In genomic region chr19:10191347-10191746, GRCh38 we compare ENCODE assay signal across 12 cellular contexts. TPM values are rescaled to one million over a fixed set of nuclear protein-coding genes. Genes with fewer than 3 reads are reported as not detected.
DNase-seq lines count a peak whose midpoint lies in the region; ATAC-seq, FAIRE-seq and TF ChIP-seq lines count a peak whose summit lies in the region.
"Had no signal": no experiment of that assay in that cellular context is flagged by ENCODE, and none has a peak within 500 bp of the region (broad histone marks: within the 10 kb centered on the region; RNA-seq: fewer than 3 reads in every experiment).

No MANE protein-coding gene starts in this region.

- peaks cover 40% of the 10 kb centered on the region for H3K36me3 Mint-ChIP-seq in CD8-positive, alpha-beta T cell

- no peak overlapping the region; the same call in 1 of the 2 replicates for H3K9ac ChIP-seq in GM23248
- H3K9ac ChIP-seq in kidney (ENCODE audit: low read length in 2 of 2) = no peak overlapping the region

- peaks cover 81% of the 10 kb centered on the region for H3K79me2 ChIP-seq in GM23248 (ENCODE audit: insufficient read depth)

- CTCF ChIA-PET in CD8-positive, alpha-beta T cell (lab: Charles Lee) = interaction anchor here (0.7 to 1.6 kb wide), 3 partner anchors 11 to 152 kb away, joined by 3 to 4 read pairs (median 4); no protein-coding TSS in a partner anchor

- H3K27me3 ChIP-seq in GM23248 (replicated peaks; ENCODE audit: insufficient read depth) (no peaks in the 10 kb centered on the region), adrenal gland (no peaks in the 10 kb centered on the region)
- H3K27me3 ChIP-seq in CD8-positive, alpha-beta T cell (ENCODE audit: insufficient read depth, low read length) = no peaks in the 10 kb centered on the region

- 3 to 5% methylated on average over 2 of the region's 2 CpGs for WGBS in GM23248 (ENCODE audit: low coverage in 1 of 2, low lambda C conversion rate in 2 of 2, missing lambda C conversion rate in 2 of 2), 2 experiments
- WGBS in adrenal gland, 4 donors = 41 to 82% (median 73%) methylated on average over 2 of the region's 2 CpGs

- no peak for ATAC-seq in CD8-positive, alpha-beta T cell
- no peak for ATAC-seq in GM19023 (IDR thresholded peaks at IDR 0.05; ENCODE audit: unreplicated experiment)

- no peaks in the 10 kb centered on the region for H4K20me1 ChIP-seq in GM23248 (ENCODE audit: insufficient read depth)

- H3K27ac Mint-ChIP-seq in CD8-positive, alpha-beta T cell = no peak overlapping the region

- no peaks in the 10 kb centered on the region for H3K36me3 ChIP-seq in GM23248 (ENCODE audit: low read depth)
- H3K36me3 ChIP-seq in adrenal gland (replicated peaks in 1 of 2) = peaks cover 0 to 2% of the 10 kb centered on the region in 2 donors
- no peaks in the 10 kb centered on the region for H3K36me3 ChIP-seq in kidney (ENCODE audit: control insufficient read depth in 1 of 2, insufficient read depth in 2 of 2, low read length in 2 of 2)
- H3K36me3 ChIP-seq in CD8-positive, alpha-beta T cell (ENCODE audit: insufficient read depth, low read length) = peaks cover 1% of the 10 kb centered on the region

- H3F3A ChIP-seq in GM23248 (ENCODE audit: insufficient read depth) = peaks cover 38% of the 10 kb centered on the region

- peaks cover 48% of the 10 kb centered on the region for H3K4me1 Mint-ChIP-seq in CD8-positive, alpha-beta T cell (ENCODE audit: low read depth)

- FAIRE-seq in kidney (lab: Jason Lieb, UNC) = no peak
- FAIRE-seq: D721Med had no signal

- H3K4me2 ChIP-seq in GM23248 (ENCODE audit: unreplicated experiment) = no peak overlapping the region

- H3K4me3 Mint-ChIP-seq in CD8-positive, alpha-beta T cell = no peak overlapping the region

- H3K9me3 Mint-ChIP-seq in CD8-positive, alpha-beta T cell = no peaks in the 10 kb centered on the region

- H3K4me3 ChIP-seq in GM23248 (no peak overlapping the region), adrenal gland (no peak overlapping the region), kidney (ENCODE audit: low read length in 2 of 2) (no peak overlapping the region)
- H3K4me3 ChIP-seq in CD8-positive, alpha-beta T cell (ENCODE audit: low read depth, low read length) = no peak overlapping the region

- DNase-seq in AG09319 (ENCODE audit: extremely low read depth, low read depth) (peak; percentile 77), GM23248 (peak; percentile 75), adrenal gland (peak in 4 of 7 donors; percentile 12 to 54 (median 18)), kidney (peak; percentile 10), NCI-H446 treated with DMSO at 0.1 percent for 48 hours (lab: John Stamatoyannopoulos, UW) (no peak), NCI-H1105 (lab: John Stamatoyannopoulos, UW) (no peak)
- no peak for DNase-seq in CD8-positive, alpha-beta T cell
- DNase-seq: glutamatergic neuron, mesendoderm, NCI-H748 treated with DMSO at 0.1 percent for 48 hours had no signal

- peaks cover 25% of the 10 kb centered on the region for H3K4me1 ChIP-seq in GM23248 (ENCODE audit: insufficient read depth)
- peaks cover 0 to 10% of the 10 kb centered on the region in 2 donors for H3K4me1 ChIP-seq in adrenal gland (replicated peaks in 1 of 2)
- H3K4me1 ChIP-seq in kidney (ENCODE audit: control insufficient read depth in 1 of 2, insufficient read depth in 1 of 2, low read depth in 1 of 2, low read length in 2 of 2) = peaks cover 0 to 7% of the 10 kb centered on the region in 2 donors
- H3K4me1 ChIP-seq in CD8-positive, alpha-beta T cell (ENCODE audit: insufficient read depth, low read length) = peaks cover 16% of the 10 kb centered on the region

- no peak overlapping the region for H2AFZ ChIP-seq in GM23248

- intact Hi-C loops in adrenal gland (cut with DNase I) = loop anchor here in 1 of 2 donors (5.0 kb wide), 1 partner anchor 41 kb away; the partner anchor contains the start of gene S1PR2
- intact Hi-C loops in kidney (cut with DNase I) = no loop called here
- intact Hi-C loops in CD8-positive, alpha-beta T cell (cut with DNase I, micrococcal nuclease) = loop anchor here in 1 of 2 experiments (5.0 to 10.0 kb wide), 2 partner anchors 47 to 84 kb away; partner anchors contain the start of gene PPAN

- no peak for TF ChIP-seq POLR2A in adrenal gland (IDR thresholded peaks at IDR 0.05)

- TF ChIP-seq CTCF in AG09319 (IDR thresholded peaks at IDR 0.05; ENCODE audit: low read depth, low read length) = no peak
- TF ChIP-seq CTCF in adrenal gland (IDR thresholded peaks at IDR 0.05) = no peak
- no peak for TF ChIP-seq CTCF in kidney (IDR thresholded peaks at IDR 0.05; ENCODE audit: borderline replicate concordance, extremely low read depth, insufficient read depth)
- no peak for TF ChIP-seq CTCF in CD8-positive, alpha-beta T cell (IDR thresholded peaks at IDR 0.05)

- H3K9me3 ChIP-seq in GM23248 (ENCODE audit: low read depth) = no peaks in the 10 kb centered on the region
- no peaks in the 10 kb centered on the region for H3K9me3 ChIP-seq in adrenal gland (replicated peaks in 1 of 3)
- H3K9me3 ChIP-seq in kidney (ENCODE audit: control insufficient read depth in 1 of 2, low read length in 2 of 2) = no peaks in the 10 kb centered on the region
- no peaks in the 10 kb centered on the region for H3K9me3 ChIP-seq in CD8-positive, alpha-beta T cell (ENCODE audit: low read length)

- in situ Hi-C loops in GM23248 (cut with MboI) = no loop called here

- H3K9me2 ChIP-seq in GM23248 (ENCODE audit: insufficient read depth) = no peaks in the 10 kb centered on the region

- POLR2A ChIA-PET in CD8-positive, alpha-beta T cell (lab: Charles Lee) = no interaction called here

- no peaks in the 10 kb centered on the region for H3K27me3 Mint-ChIP-seq in CD8-positive, alpha-beta T cell (ENCODE audit: low read depth)

- H3K27ac ChIP-seq in GM23248 (peak overlapping the region; percentile 43), adrenal gland (no peak overlapping the region), kidney (ENCODE audit: low read depth in 2 of 2, low read length in 2 of 2) (no peak overlapping the region)
- no peak overlapping the region for H3K27ac ChIP-seq in CD8-positive, alpha-beta T cell (ENCODE audit: low read depth, low read length)

RNA-seq across cellular contexts. Expression of gene DNMT1, which starts 3.4 kb away (rescaled TPM):
- total RNA-seq in GM23248 (2014; rRNA removed; shearing (Covaris generic)) = 32.5 and 57.5 TPM in 2 replicates
- polyA plus RNA-seq in GM23248 (2016; fragmentation: Nextera tagmentation; extraction: Ambion mirVana) (91.8 and 101 TPM in 2 replicates), adrenal gland (10 to 100 TPM; 35.5 to 49.7 (median 44.0) TPM), kidney (ENCODE audit: insufficient read depth, low read depth, low replicate concordance) (15.3 TPM)
- total RNA-seq in adrenal gland (10 to 100 TPM; 23.6 to 48.2 (median 35.2) TPM), kidney (64.6 TPM)
- total RNA-seq in CD8-positive, alpha-beta T cell = 100 to 1,000 TPM; 135 to 154 TPM

RNA-seq across cellular contexts. Expression of gene S1PR2, which starts 39.8 kb away (rescaled TPM):
- total RNA-seq in GM23248 (2014; rRNA removed; shearing (Covaris generic)) = 20.3 and 24.9 TPM in 2 replicates
- 35.1 and 35.4 TPM in 2 replicates for polyA plus RNA-seq in GM23248 (2016; fragmentation: Nextera tagmentation; extraction: Ambion mirVana)
- total RNA-seq in adrenal gland = 1 to 10 TPM; 2.1 to 9.5 (median 6.6) TPM
- 1 to 10 TPM; 1.6 to 3.5 (median 3.1) TPM for polyA plus RNA-seq in adrenal gland
- 6.3 TPM for total RNA-seq in kidney
- 1.5 TPM for polyA plus RNA-seq in kidney (ENCODE audit: insufficient read depth, low read depth, low replicate concordance)
- 10 to 100 TPM; 13.3 to 14.8 TPM for total RNA-seq in CD8-positive, alpha-beta T cell

Comparison
In these comparisons a context has a peak if more than half of its experiments do, and no peak if none do; other contexts are left out.
1. DNase-seq: peak in AG09319 (single experiment), GM23248 (single experiment), adrenal gland (4 of 7) and kidney (single experiment); none in CD8-positive, alpha-beta T cell (0 of 7), NCI-H446 treated with DMSO at 0.1 percent for 48 hours (single experiment) and NCI-H1105 (single experiment).